ENCODE assay signal across 23 cellular contexts in genomic region chr4:100898844-100899243, GRCh38.
DNase-seq lines count a peak whose midpoint lies in the region; ATAC-seq and TF ChIP-seq lines count a peak whose summit lies in the region.
"Had no signal": no experiment of that assay in that cellular context is flagged by ENCODE, and none has a peak within 500 bp of the region (broad histone marks: within the 10 kb centered on the region; RNA-seq: fewer than 3 reads in every experiment).

No MANE protein-coding gene starts in this region.

- H2BK12ac ChIP-seq in trophoblast cell (ENCODE audit: low read length), result no peak overlapping the region

- H2AFZ ChIP-seq in trophoblast cell (ENCODE audit: insufficient read depth, low read length, poor library complexity), result no peak overlapping the region
- H2AFZ ChIP-seq: parathyroid adenoma had no signal

- no peak overlapping the region for H2BK5ac ChIP-seq in trophoblast cell (ENCODE audit: low read depth, low read length, poor library complexity)

- no peak overlapping the region for H3K4me2 ChIP-seq in trophoblast cell (ENCODE audit: low read length)
- H3K4me2 ChIP-seq: BLaER1 treated with 17β-estradiol and CSF1 and Interleukin-3, amounts not matched to agents 10 nM and 100 nM; smooth muscle cell had no signal

- no peak overlapping the region for H3K23ac ChIP-seq in trophoblast cell (ENCODE audit: low read length)

- H4K12ac ChIP-seq in trophoblast cell (ENCODE audit: low read depth, low read length), result no peak overlapping the region

- H3K36me3 ChIP-seq in liver (ENCODE audit: control insufficient read depth in 4 of 4, insufficient read depth in 3 of 4, low read depth in 1 of 4, low read length in 3 of 4) (no peaks in the 10 kb centered on the region), trophoblast cell (ENCODE audit: control insufficient read depth in 1 of 2, insufficient read depth in 2 of 2, low read length in 2 of 2) (no peaks in the 10 kb centered on the region)
- H3K36me3 ChIP-seq: BLaER1 treated with 17β-estradiol and CSF1 and Interleukin-3, amounts not matched to agents 10 nM and 100 nM; SJSA1 had no signal

- H3K27ac ChIP-seq in liver (ENCODE audit: low read depth in 1 of 2, low read length in 2 of 2) (no peak overlapping the region), trophoblast cell (ENCODE audit: low read depth, low read length) (no peak overlapping the region)
- H3K27ac ChIP-seq: BLaER1 treated with 17β-estradiol and CSF1 and Interleukin-3, amounts not matched to agents 10 nM and 100 nM; parathyroid adenoma; SJSA1 had no signal

- H2AK5ac ChIP-seq in trophoblast cell (ENCODE audit: low read length), result no peak overlapping the region

- H3K27me3 ChIP-seq in liver (ENCODE audit: control insufficient read depth in 4 of 4, insufficient read depth in 4 of 4, low read length in 3 of 4) (no peaks in the 10 kb centered on the region), trophoblast cell (ENCODE audit: insufficient read depth, low read length) (no peaks in the 10 kb centered on the region)
- H3K27me3 ChIP-seq: BLaER1 treated with 17β-estradiol and CSF1 and Interleukin-3, amounts not matched to agents 10 nM and 100 nM; SJSA1 had no signal

- H3K9me3 ChIP-seq in liver (ENCODE audit: control insufficient read depth in 4 of 4, low read length in 3 of 4), result no peaks in the 10 kb centered on the region
- no peaks in the 10 kb centered on the region for H3K9me3 ChIP-seq in trophoblast cell (ENCODE audit: insufficient read depth, low read depth, low read length)
- H3K9me3 ChIP-seq: BLaER1 treated with 17β-estradiol and CSF1 and Interleukin-3, amounts not matched to agents 10 nM and 100 nM; SJSA1 had no signal

- peak; percentile 26 to 31 for TF ChIP-seq RAD21 in liver (IDR thresholded peaks at IDR 0.05)

- DNase-seq in HuH-7 (ENCODE audit: low spot score), result peak; percentile 3
- peak; percentile 67 for DNase-seq in NCI-H146 treated with DMSO at 0.1 percent for 48 hours (lab: John Stamatoyannopoulos, UW; ENCODE audit: unreplicated experiment)
- DNase-seq in NCI-H748 (lab: John Stamatoyannopoulos, UW; ENCODE audit: unreplicated experiment), result peak; percentile 91
- no peak for DNase-seq in trophoblast cell
- DNase-seq: activated B cell treated with CpG ODN at 0.5 μM for 24 hours; activated CD4-positive, alpha-beta T cell treated with anti-CD3 and anti-CD28 coated beads, Interleukin-2, amount 10 ng/mL, durations not matched to agents 7 days and 5 days; amniotic stem cell; DND-41; erythroblast; glutamatergic neuron; left ventricle myocardium superior; MV-4-11; NCI-H526 treated with DMSO at 0.1 percent for 48 hours; stimulated activated naive CD4-positive, alpha-beta T cell; T1000 had no signal

- no peak overlapping the region for H3K14ac ChIP-seq in trophoblast cell (ENCODE audit: low read length)

- no peak overlapping the region for H3K4me3 ChIP-seq in liver (ENCODE audit: low read depth in 1 of 3, low read length in 3 of 3)
- no peak overlapping the region for H3K4me3 ChIP-seq in trophoblast cell (ENCODE audit: low read depth, low read length)
- H3K4me3 ChIP-seq: BLaER1 treated with 17β-estradiol and CSF1 and Interleukin-3, amounts not matched to agents 10 nM and 100 nM; SJSA1; smooth muscle cell had no signal

- peaks cover 0 to 17% (median 2%) of the 10 kb centered on the region in 4 donors for H3K4me1 ChIP-seq in liver (ENCODE audit: control insufficient read depth in 4 of 4, insufficient read depth in 4 of 4, low read length in 3 of 4)
- H3K4me1 ChIP-seq in trophoblast cell (ENCODE audit: control insufficient read depth in 1 of 2, insufficient read depth in 2 of 2, low read length in 2 of 2), result no peaks in the 10 kb centered on the region
- H3K4me1 ChIP-seq: parathyroid adenoma, SJSA1 had no signal

- no peak overlapping the region for H3K18ac ChIP-seq in trophoblast cell (ENCODE audit: low read length)

- no peak overlapping the region for H4K91ac ChIP-seq in trophoblast cell (ENCODE audit: low read depth, low read length)

- H3K4ac ChIP-seq in trophoblast cell (ENCODE audit: low read depth, low read length), result no peak overlapping the region

- no peak overlapping the region for H2BK120ac ChIP-seq in trophoblast cell (ENCODE audit: insufficient read depth, low read length, poor library complexity)

- no peak for ATAC-seq in GM18907 (IDR thresholded peaks at IDR 0.05; ENCODE audit: unreplicated experiment)
- no peak for ATAC-seq in GM19324 (IDR thresholded peaks at IDR 0.05; ENCODE audit: low FRiP score, unreplicated experiment)
- no peak for ATAC-seq in GM18870 (IDR thresholded peaks at IDR 0.05; ENCODE audit: unreplicated experiment)
- ATAC-seq: left ventricle myocardium superior had no signal

- no peaks in the 10 kb centered on the region for H3K79me2 ChIP-seq in trophoblast cell (ENCODE audit: control insufficient read depth, insufficient read depth, low read length, poor library complexity)
- H3K79me2 ChIP-seq: parathyroid adenoma had no signal

- H3K9ac ChIP-seq in liver (ENCODE audit: low read depth in 1 of 2, low read length in 2 of 2) (no peak overlapping the region), trophoblast cell (ENCODE audit: low read length) (no peak overlapping the region)
- H3K9ac ChIP-seq: BLaER1 treated with 17β-estradiol and CSF1 and Interleukin-3, amounts not matched to agents 10 nM and 100 nM; parathyroid adenoma had no signal

- no peaks in the 10 kb centered on the region for H3K79me1 ChIP-seq in trophoblast cell (ENCODE audit: low read length)

- TF ChIP-seq CTCF in liver (IDR thresholded peaks at IDR 0.05; ENCODE audit: low read depth, low read length, missing input control), result no peak

- H4K8ac ChIP-seq in trophoblast cell (ENCODE audit: low read depth, low read length), result no peak overlapping the region

TF ChIP-seq in liver, 16 proteins besides CTCF, POLR2A, EP300 and RAD21:
- TF ChIP-seq, protein P1, sequence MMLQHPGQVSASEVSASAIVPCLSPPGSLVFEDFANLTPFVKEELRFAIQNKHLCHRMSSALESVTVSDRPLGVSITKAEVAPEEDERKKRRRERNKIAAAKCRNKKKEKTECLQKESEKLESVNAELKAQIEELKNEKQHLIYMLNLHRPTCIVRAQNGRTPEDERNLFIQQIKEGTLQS (IDR thresholded peaks at IDR 0.05), result no peak
- no peak for TF ChIP-seq TAF1 (conservative IDR thresholded peaks at IDR 0.05)
- TF ChIP-seq REST (IDR thresholded peaks at IDR 0.05), result no peak
- TF ChIP-seq ZBTB33 (IDR thresholded peaks at IDR 0.05), result no peak
- peak; percentile 46 to 61 for TF ChIP-seq HNF4A (conservative IDR thresholded peaks at IDR 0.05)
- peak in 1 of 2 donors; percentile 42 for TF ChIP-seq EGR1 (IDR thresholded peaks at IDR 0.05; ENCODE audit: low read depth in 2 of 2)
- TF ChIP-seq SP1 (IDR thresholded peaks at IDR 0.05), result no peak
- TF ChIP-seq YY1 (IDR thresholded peaks at IDR 0.05), result peak; percentile 31
- peak; percentile 67 for TF ChIP-seq FOXA2 (IDR thresholded peaks at IDR 0.05)
- no peak for TF ChIP-seq NR2F2 (IDR thresholded peaks at IDR 0.05)
- TF ChIP-seq MAX (IDR thresholded peaks at IDR 0.05), result no peak
- no peak for TF ChIP-seq HNF4G (IDR thresholded peaks at IDR 0.05)
- peak in 1 of 2 donors; percentile 41 for TF ChIP-seq RXRA (IDR thresholded peaks at IDR 0.05)
- no peak for TF ChIP-seq FOXA1 (IDR thresholded peaks at IDR 0.05)
- TF ChIP-seq JUND (IDR thresholded peaks at IDR 0.05), result peak in 1 of 2 donors; percentile 63
- no peak for TF ChIP-seq GABPA (IDR thresholded peaks at IDR 0.05 in 1 of 2, conservative IDR thresholded peaks at IDR 0.05 in 1 of 2)

Comparison
In these comparisons a context has a peak if more than half of its experiments do, and no peak if none do; other contexts are left out.
1. DNase-seq: peak in HuH-7 (single experiment), NCI-H146 treated with DMSO at 0.1 percent for 48 hours (single experiment) and NCI-H748 (single experiment); none in trophoblast cell (0 of 2).